15 cellular contexts compared by ENCODE assay signal in genomic region chr2:237354930-237355329, GRCh38. TPM values are rescaled to one million over a fixed set of nuclear protein-coding genes. Genes with fewer than 3 reads are reported as not detected.
DNase-seq lines count a peak whose midpoint lies in the region; ATAC-seq and TF ChIP-seq lines count a peak whose summit lies in the region.
"Had no signal": no experiment of that assay in that cellular context is flagged by ENCODE, and none has a peak within 500 bp of the region (broad histone marks: within the 10 kb centered on the region; RNA-seq: fewer than 3 reads in every experiment).

No MANE protein-coding gene starts in this region.

- peak; percentile 16 for TF ChIP-seq CTCF in MCF 10A (IDR thresholded peaks at IDR 0.05; ENCODE audit: unreplicated experiment)

- POLR2A ChIA-PET in MCF 10A (lab: Yijun Ruan, JAX), result interaction anchor here (1.2 kb wide), 1 partner anchor 56 kb away, joined by 3 read pairs; no protein-coding TSS in a partner anchor

- no peak overlapping the region for H3K4me3 ChIP-seq in SJCRH30
- H3K4me3 ChIP-seq: dorsolateral prefrontal cortex, psoas muscle had no signal

- no peaks in the 10 kb centered on the region for H3K36me3 ChIP-seq in SJCRH30

- intact Hi-C loops in MCF 10A (cut with micrococcal nuclease), result no loop called here

- H3K4me1 ChIP-seq in SJCRH30, result no peaks in the 10 kb centered on the region

- peak overlapping the region; percentile 74 for H3K27ac Mint-ChIP-seq in MCF 10A (ENCODE audit: low read depth, unreplicated experiment)
- peak overlapping the region; percentile 29 for H3K27ac Mint-ChIP-seq in stimulated activated effector memory CD8-positive, alpha-beta T cell treated with anti-CD3 and anti-CD28 coated beads, Interleukin-12 subunit alpha, Interleukin-12 subunit beta, amount 100 ng/mL, for 72 hours
- H3K27ac Mint-ChIP-seq: activated CD8-positive, alpha-beta T cell treated with anti-CD3 and anti-CD28 coated beads, Interleukin-2, amount 10 ng/mL, durations not matched to agents 7 days and 5 days had no signal

- H3K27me3 ChIP-seq in SJCRH30, result peaks cover 48% of the 10 kb centered on the region

- H3K9me3 Mint-ChIP-seq in MCF 10A (ENCODE audit: unreplicated experiment), result no peaks in the 10 kb centered on the region
- H3K9me3 Mint-ChIP-seq in stimulated activated effector memory CD8-positive, alpha-beta T cell treated with anti-CD3 and anti-CD28 coated beads, Interleukin-12 subunit alpha, Interleukin-12 subunit beta, amount 100 ng/mL, for 72 hours, result no peaks in the 10 kb centered on the region

- no peaks in the 10 kb centered on the region for H3K36me3 Mint-ChIP-seq in MCF 10A (ENCODE audit: insufficient read depth, unreplicated experiment)
- H3K36me3 Mint-ChIP-seq in stimulated activated effector memory CD8-positive, alpha-beta T cell treated with anti-CD3 and anti-CD28 coated beads, Interleukin-12 subunit alpha, Interleukin-12 subunit beta, amount 100 ng/mL, for 72 hours, result peaks cover 4% of the 10 kb centered on the region

- peaks cover 18% of the 10 kb centered on the region for H3K4me1 Mint-ChIP-seq in MCF 10A (ENCODE audit: insufficient read depth, unreplicated experiment)
- no peaks in the 10 kb centered on the region for H3K4me1 Mint-ChIP-seq in stimulated activated effector memory CD8-positive, alpha-beta T cell treated with anti-CD3 and anti-CD28 coated beads, Interleukin-12 subunit alpha, Interleukin-12 subunit beta, amount 100 ng/mL, for 72 hours

- peaks cover 8% of the 10 kb centered on the region for H3K27me3 Mint-ChIP-seq in MCF 10A (ENCODE audit: insufficient read depth, unreplicated experiment)

- peak overlapping the region; percentile 17 for H3K4me3 Mint-ChIP-seq in MCF 10A (ENCODE audit: unreplicated experiment)
- H3K4me3 Mint-ChIP-seq in stimulated activated effector memory CD8-positive, alpha-beta T cell treated with anti-CD3 and anti-CD28 coated beads, Interleukin-12 subunit alpha, Interleukin-12 subunit beta, amount 100 ng/mL, for 72 hours, result no peak overlapping the region
- H3K4me3 Mint-ChIP-seq: activated CD8-positive, alpha-beta T cell treated with anti-CD3 and anti-CD28 coated beads, Interleukin-2, amount 10 ng/mL, durations not matched to agents 7 days and 5 days had no signal

- no peak overlapping the region for H3K27ac ChIP-seq in SJCRH30
- H3K27ac ChIP-seq: dorsolateral prefrontal cortex, psoas muscle had no signal

- peak; percentile 58 for DNase-seq in GM04504 (ENCODE audit: low read depth)
- DNase-seq in MCF 10A (ENCODE audit: unreplicated experiment), result peak; percentile 97
- peak; percentile 91 for DNase-seq in glomerular visceral epithelial cell (ENCODE audit: extremely low spot score)
- DNase-seq in stimulated activated effector memory CD8-positive, alpha-beta T cell treated with anti-CD3 and anti-CD28 coated beads, Interleukin-12 subunit alpha, Interleukin-12 subunit beta, amount 100 ng/mL, for 72 hours (ENCODE audit: low spot score in 2 of 2), result no peak
- no peak for DNase-seq in pons (ENCODE audit: low spot score)
- no peak for DNase-seq in SJCRH30
- DNase-seq: activated CD8-positive, alpha-beta T cell treated with anti-CD3 and anti-CD28 coated beads, Interleukin-2, amount 10 ng/mL, durations not matched to agents 7 days and 5 days; activated naive CD4-positive, alpha-beta T cell treated with Interleukin-2 at 50 U/mL for 16 hours; dorsolateral prefrontal cortex; NCI-H1105 treated with DMSO at 0.1 percent for 48 hours; NCI-H446 treated with DMSO at 0.1 percent for 48 hours; psoas muscle had no signal

- H3K9me3 ChIP-seq in SJCRH30 (replicated peaks), result no peaks in the 10 kb centered on the region
- H3K9me3 ChIP-seq: psoas muscle had no signal

- BruUV-seq in MCF 10A (replicated peaks; lab: Mats Ljungman, UMichigan), result no TSS peak

- CTCF ChIA-PET in MCF 10A (lab: Yijun Ruan, JAX), result interaction anchor here (0.6 to 0.7 kb wide), 3 partner anchors 48 to 573 kb away, joined by 3 read pairs; no protein-coding TSS in a partner anchor

- no peak for ATAC-seq in stimulated activated effector memory CD8-positive, alpha-beta T cell treated with anti-CD3 and anti-CD28 coated beads, Interleukin-12 subunit alpha, Interleukin-12 subunit beta, amount 100 ng/mL, for 72 hours
- ATAC-seq in HG02840 (IDR thresholded peaks at IDR 0.05; ENCODE audit: low FRiP score, unreplicated experiment), result no peak
- ATAC-seq in HG03280 (IDR thresholded peaks at IDR 0.05; ENCODE audit: unreplicated experiment), result no peak
- ATAC-seq: activated CD8-positive, alpha-beta T cell treated with anti-CD3 and anti-CD28 coated beads, Interleukin-2, amount 10 ng/mL, durations not matched to agents 7 days and 5 days; psoas muscle had no signal

RNA-seq across cellular contexts. Expression of gene COL6A3, which starts 59.0 kb away (rescaled TPM):
- 0.19 and 0.61 TPM in 2 replicates for total RNA-seq in MCF 10A (2022)
- 0.04 TPM in 1 of 2 replicates, not detected in the other for total RNA-seq in SJCRH30 (2014; rRNA removed; shearing (Covaris generic))
- total RNA-seq: HT-29 had no signal

Comparison
In these comparisons a context has a peak if more than half of its experiments do, and no peak if none do; other contexts are left out.
1. DNase-seq: peak in GM04504 (single experiment), MCF 10A (single experiment) and glomerular visceral epithelial cell (single experiment); none in stimulated activated effector memory CD8-positive, alpha-beta T cell treated with anti-CD3 and anti-CD28 coated beads, Interleukin-12 subunit alpha, Interleukin-12 subunit beta, amount 100 ng/mL, for 72 hours (0 of 2), pons (single experiment) and SJCRH30 (0 of 2).